ENCODE assay signal across 8 cellular contexts in genomic region chr2:15313657-15314056, GRCh38.
DNase-seq lines count a peak whose midpoint lies in the region; ATAC-seq and TF ChIP-seq lines count a peak whose summit lies in the region.

No MANE protein-coding gene starts in this region.

- TF ChIP-seq CTCF in GM10248 (IDR thresholded peaks at IDR 0.05; ENCODE audit: control extremely low read depth, extremely low read depth, low read depth, missing control alignments) (no peak), GM20000 (IDR thresholded peaks at IDR 0.05; ENCODE audit: extremely low read depth, missing control alignments) (no peak), brain microvascular endothelial cell (IDR thresholded peaks at IDR 0.05; ENCODE audit: low read depth, low read length, missing control alignments) (no peak), endodermal cell (conservative IDR thresholded peaks at IDR 0.05) (no peak)

- no peaks in the 10 kb centered on the region for H3K27me3 Mint-ChIP-seq in endodermal cell (ENCODE audit: insufficient read depth)
- no peaks in the 10 kb centered on the region for H3K27me3 Mint-ChIP-seq in naive thymus-derived CD4-positive, alpha-beta T cell
- H3K27me3 Mint-ChIP-seq in CD4-positive, alpha-beta memory T cell, result no peaks in the 10 kb centered on the region

- CTCF ChIA-PET in GM10248 (lab: Yijun Ruan, JAX), result interaction anchor here (1.3 to 1.9 kb wide), 5 partner anchors 12 to 262 kb away, joined by 3 to 6 read pairs (median 4); no protein-coding TSS in a partner anchor
- CTCF ChIA-PET in naive thymus-derived CD4-positive, alpha-beta T cell (lab: Charles Lee), result interaction anchor here (0.6 kb wide), 1 partner anchor 20 kb away, joined by 3 read pairs; no protein-coding TSS in a partner anchor
- CTCF ChIA-PET in CD4-positive, alpha-beta memory T cell (lab: Charles Lee; ENCODE audit: partially characterized antibody), result no interaction called here

- ATAC-seq in HG03342 (IDR thresholded peaks at IDR 0.05; ENCODE audit: unreplicated experiment), result peak; percentile 79
- ATAC-seq in naive thymus-derived CD4-positive, alpha-beta T cell, result no peak

- peaks cover 21% of the 10 kb centered on the region for H3K36me3 Mint-ChIP-seq in endodermal cell (ENCODE audit: low read depth)
- H3K36me3 Mint-ChIP-seq in naive thymus-derived CD4-positive, alpha-beta T cell, result peaks cover 33 to 73% (median 56%) of the 10 kb centered on the region in 5 donors
- H3K36me3 Mint-ChIP-seq in CD4-positive, alpha-beta memory T cell, result peaks cover 60 to 62% of the 10 kb centered on the region in 2 donors

- H3K4me1 Mint-ChIP-seq in endodermal cell, result peaks cover 21% of the 10 kb centered on the region
- H3K4me1 Mint-ChIP-seq in naive thymus-derived CD4-positive, alpha-beta T cell, result peaks cover 16 to 74% (median 42%) of the 10 kb centered on the region in 7 donors
- H3K4me1 Mint-ChIP-seq in CD4-positive, alpha-beta memory T cell, result peaks cover 35 to 71% (median 54%) of the 10 kb centered on the region in 4 donors

- peaks cover 8% of the 10 kb centered on the region for H3K9me3 Mint-ChIP-seq in endodermal cell
- peaks cover 3 to 17% (median 7%) of the 10 kb centered on the region in 11 donors for H3K9me3 Mint-ChIP-seq in naive thymus-derived CD4-positive, alpha-beta T cell
- H3K9me3 Mint-ChIP-seq in CD4-positive, alpha-beta memory T cell, result peaks cover under 1 to 25% (median 13%) of the 10 kb centered on the region in 8 donors

- H3K4me3 Mint-ChIP-seq in endodermal cell, result no peak overlapping the region
- H3K4me3 Mint-ChIP-seq in naive thymus-derived CD4-positive, alpha-beta T cell, result peak overlapping the region in 1 of 10 donors; percentile 20
- H3K4me3 Mint-ChIP-seq in CD4-positive, alpha-beta memory T cell, result no peak overlapping the region

- no peak overlapping the region for H3K9ac ChIP-seq in endodermal cell (ENCODE audit: extremely low read depth, low read length, poor library complexity, severe bottlenecking)

- DNase-seq in GM10248 (ENCODE audit: extremely low spot score) (peak; percentile 43), GM20000 (ENCODE audit: low spot score) (peak; percentile 39), brain microvascular endothelial cell (peak; percentile 12), NCI-H446 treated with DMSO at 0.1 percent for 48 hours (lab: John Stamatoyannopoulos, UW) (no peak), endodermal cell (no peak)
- no peak for DNase-seq in naive thymus-derived CD4-positive, alpha-beta T cell
- no peak for DNase-seq in CD4-positive, alpha-beta memory T cell

- no peaks in the 10 kb centered on the region for H3K36me3 ChIP-seq in brain microvascular endothelial cell (replicated peaks)
- no peaks in the 10 kb centered on the region for H3K36me3 ChIP-seq in endodermal cell (ENCODE audit: control insufficient read depth, insufficient read depth, low read length)
- peaks cover 0 to 11% (median 0%) of the 10 kb centered on the region in 3 experiments for H3K36me3 ChIP-seq in naive thymus-derived CD4-positive, alpha-beta T cell (ENCODE audit: control insufficient read depth in 2 of 3, insufficient read depth in 3 of 3, low read length in 3 of 3)
- no peaks in the 10 kb centered on the region for H3K36me3 ChIP-seq in CD4-positive, alpha-beta memory T cell (ENCODE audit: insufficient read depth, low read length)

- peaks cover 3% of the 10 kb centered on the region for H3K4me1 ChIP-seq in endodermal cell (ENCODE audit: control insufficient read depth, insufficient read depth, low read length)
- peaks cover 9 to 19% of the 10 kb centered on the region in 2 donors for H3K4me1 ChIP-seq in naive thymus-derived CD4-positive, alpha-beta T cell (ENCODE audit: control insufficient read depth in 2 of 2, insufficient read depth in 2 of 2, low read length in 2 of 2)
- peaks cover 26% of the 10 kb centered on the region for H3K4me1 ChIP-seq in CD4-positive, alpha-beta memory T cell (ENCODE audit: insufficient read depth, low read length)

- H3K27ac Mint-ChIP-seq in endodermal cell, result no peak overlapping the region
- H3K27ac Mint-ChIP-seq in naive thymus-derived CD4-positive, alpha-beta T cell, result peak overlapping the region in 1 of 9 donors; percentile 21
- H3K27ac Mint-ChIP-seq in CD4-positive, alpha-beta memory T cell, result peak overlapping the region in 1 of 7 donors; percentile 2

- intact Hi-C loops in naive thymus-derived CD4-positive, alpha-beta T cell (cut with micrococcal nuclease), result loop anchor here in 1 of 2 donors (2.0 kb wide), 1 partner anchor 13 kb away; no protein-coding TSS in a partner anchor
- intact Hi-C loops in CD4-positive, alpha-beta memory T cell (cut with micrococcal nuclease), result no loop called here

- H3K27ac ChIP-seq in brain microvascular endothelial cell, result no peak overlapping the region
- no peak overlapping the region for H3K27ac ChIP-seq in endodermal cell (ENCODE audit: low read depth, low read length)
- no peak overlapping the region for H3K27ac ChIP-seq in naive thymus-derived CD4-positive, alpha-beta T cell (ENCODE audit: low read depth, low read length)
- no peak overlapping the region for H3K27ac ChIP-seq in CD4-positive, alpha-beta memory T cell (ENCODE audit: low read depth, low read length)

- in situ Hi-C loops in brain microvascular endothelial cell (cut with HindIII; ENCODE audit: low pct_ligation_motif_present, low sequenced_read_pairs), result no loop called here

- POLR2A ChIA-PET in GM10248 (lab: Yijun Ruan, JAX), result no interaction called here
- POLR2A ChIA-PET in naive thymus-derived CD4-positive, alpha-beta T cell (lab: Charles Lee), result no interaction called here
- POLR2A ChIA-PET in CD4-positive, alpha-beta memory T cell (lab: Charles Lee; ENCODE audit: partially characterized antibody), result no interaction called here

- H3K9me3 ChIP-seq in endodermal cell (ENCODE audit: control insufficient read depth, low read length), result no peaks in the 10 kb centered on the region
- H3K9me3 ChIP-seq in naive thymus-derived CD4-positive, alpha-beta T cell (ENCODE audit: control insufficient read depth in 2 of 3, low read length in 3 of 3), result no peaks in the 10 kb centered on the region
- no peaks in the 10 kb centered on the region for H3K9me3 ChIP-seq in CD4-positive, alpha-beta memory T cell (ENCODE audit: control insufficient read depth in 1 of 2, low read length in 2 of 2)

- no peaks in the 10 kb centered on the region for H3K27me3 ChIP-seq in brain microvascular endothelial cell (replicated peaks)
- no peaks in the 10 kb centered on the region for H3K27me3 ChIP-seq in endodermal cell (ENCODE audit: control insufficient read depth, insufficient read depth, low read length, poor library complexity, severe bottlenecking)
- H3K27me3 ChIP-seq in naive thymus-derived CD4-positive, alpha-beta T cell (ENCODE audit: control insufficient read depth in 2 of 2, insufficient read depth in 2 of 2, low read length in 2 of 2), result no peaks in the 10 kb centered on the region
- H3K27me3 ChIP-seq in CD4-positive, alpha-beta memory T cell (ENCODE audit: insufficient read depth, low read length), result no peaks in the 10 kb centered on the region

- WGBS in endodermal cell (ENCODE audit: insufficient coverage in 1 of 2, insufficient read length in 1 of 2), 2 experiments, result 100% methylated on average over 1 of the region's 1 CpG; no CpG with 5 or more reads in 1 of the 2 experiments

- no peak overlapping the region for H3K4me3 ChIP-seq in brain microvascular endothelial cell (ENCODE audit: low read depth, low read length)
- H3K4me3 ChIP-seq in endodermal cell (ENCODE audit: low read length), result no peak overlapping the region
- H3K4me3 ChIP-seq in naive thymus-derived CD4-positive, alpha-beta T cell (ENCODE audit: low read length), result no peak overlapping the region
- H3K4me3 ChIP-seq in CD4-positive, alpha-beta memory T cell (ENCODE audit: low read length in 2 of 2), result no peak overlapping the region

Comparison
In these comparisons a context has a peak if more than half of its experiments do, and no peak if none do; other contexts are left out.
1. DNase-seq: peak in GM10248 (single experiment), GM20000 (single experiment) and brain microvascular endothelial cell (single experiment); none in NCI-H446 treated with DMSO at 0.1 percent for 48 hours (single experiment), endodermal cell (single experiment), naive thymus-derived CD4-positive, alpha-beta T cell (0 of 9) and CD4-positive, alpha-beta memory T cell (0 of 5).